Comparison of ENCODE assay signal across 1 cellular context in genomic region chr12:56996793-56997545, GRCh38.
TF ChIP-seq lines count a peak whose summit lies in the region.

No MANE protein-coding gene starts in this region.

TF ChIP-seq in endothelial cell of umbilical vein, 7 proteins besides CTCF, POLR2A, EP300 and RAD21:
- TF ChIP-seq MYC (IDR thresholded peaks at IDR 0.05; ENCODE audit: low read depth, low read length): no peak
TF ChIP-seq in endothelial cell of umbilical vein: peak in this region for 0.
